In genomic region chr1:36354486-36354885, GRCh38 we compare ENCODE assay signal across 17 cellular contexts. TPM values are rescaled to one million over a fixed set of nuclear protein-coding genes. Genes with fewer than 3 reads are reported as not detected.
DNase-seq lines count a peak whose midpoint lies in the region; ATAC-seq, FAIRE-seq and TF ChIP-seq lines count a peak whose summit lies in the region.
"Had no signal": no experiment of that assay in that cellular context is flagged by ENCODE, and none has a peak within 500 bp of the region (broad histone marks: within the 10 kb centered on the region; RNA-seq: fewer than 3 reads in every experiment).

No MANE protein-coding gene starts in this region.

- CTCF ChIA-PET in PC-9 (lab: Charles Lee) = no interaction called here

- H3K14ac ChIP-seq in trophoblast cell (ENCODE audit: low read length) = no peak overlapping the region

- no peak overlapping the region for H4K91ac ChIP-seq in trophoblast cell (ENCODE audit: low read depth, low read length)

- no peak overlapping the region for H3K4ac ChIP-seq in trophoblast cell (ENCODE audit: low read depth, low read length)

- H2BK120ac ChIP-seq in trophoblast cell (ENCODE audit: insufficient read depth, low read length, poor library complexity) = no peak overlapping the region

- no peak overlapping the region for H3K18ac ChIP-seq in trophoblast cell (ENCODE audit: low read length)

- no peak overlapping the region for H2AK5ac ChIP-seq in trophoblast cell (ENCODE audit: low read length)

- H3K4me3 ChIP-seq in PC-9 = no peak overlapping the region
- H3K4me3 ChIP-seq in kidney (ENCODE audit: low read length in 2 of 2) = no peak overlapping the region
- H3K4me3 ChIP-seq in trophoblast cell (ENCODE audit: low read depth, low read length) = no peak overlapping the region

- BruUV-seq in PC-9 (replicated peaks; lab: Mats Ljungman, UMichigan) = no TSS peak

- intact Hi-C loops in PC-9 (cut with micrococcal nuclease; ENCODE audit: unreplicated experiment) = loop anchor here (10.0 kb wide), 1 partner anchor 1340 kb away; the partner anchor contains the start of gene CDCA8
- intact Hi-C loops in kidney (cut with DNase I) = no loop called here

- H3K4me2 ChIP-seq in PC-9 (no peak overlapping the region), trophoblast cell (ENCODE audit: low read length) (no peak overlapping the region)

- H4K20me1 ChIP-seq in PC-9 (ENCODE audit: insufficient read depth) = no peaks in the 10 kb centered on the region; the same call in 1 of the 2 replicates

- TF ChIP-seq CTCF in PC-9 (conservative IDR thresholded peaks at IDR 0.05) = no peak
- TF ChIP-seq CTCF in kidney (IDR thresholded peaks at IDR 0.05; ENCODE audit: borderline replicate concordance, extremely low read depth, insufficient read depth) = no peak

- H3K9me3 ChIP-seq in PC-9 (ENCODE audit: insufficient read depth, low read depth) (no peaks in the 10 kb centered on the region), kidney (ENCODE audit: control insufficient read depth in 1 of 2, low read length in 2 of 2) (no peaks in the 10 kb centered on the region), trophoblast cell (ENCODE audit: insufficient read depth, low read depth, low read length) (peaks cover 3% of the 10 kb centered on the region)

- H2AFZ ChIP-seq in PC-9 (no peak overlapping the region), trophoblast cell (ENCODE audit: insufficient read depth, low read length, poor library complexity) (no peak overlapping the region)

- H3K79me1 ChIP-seq in trophoblast cell (ENCODE audit: low read length) = peaks cover 20% of the 10 kb centered on the region

- POLR2A ChIA-PET in PC-9 (lab: Charles Lee; ENCODE audit: unreplicated experiment) = no interaction called here

- H3F3A ChIP-seq in PC-9 (ENCODE audit: insufficient read depth, low read depth) = peaks cover 54% of the 10 kb centered on the region

- peaks cover 15% of the 10 kb centered on the region for H3K36me3 ChIP-seq in PC-9 (ENCODE audit: low read depth)
- H3K36me3 ChIP-seq in kidney (ENCODE audit: control insufficient read depth in 1 of 2, insufficient read depth in 2 of 2, low read length in 2 of 2) = peaks cover 26 to 45% of the 10 kb centered on the region in 2 donors
- peaks cover 44 to 67% of the 10 kb centered on the region in 2 experiments for H3K36me3 ChIP-seq in trophoblast cell (ENCODE audit: control insufficient read depth in 1 of 2, insufficient read depth in 2 of 2, low read length in 2 of 2)

- H3K79me2 ChIP-seq in PC-9 (ENCODE audit: low read depth) = peaks cover 13% of the 10 kb centered on the region; the same call in 1 of the 2 replicates
- H3K79me2 ChIP-seq in trophoblast cell (ENCODE audit: control insufficient read depth, insufficient read depth, low read length, poor library complexity) = no peaks in the 10 kb centered on the region

- H4K8ac ChIP-seq in trophoblast cell (ENCODE audit: low read depth, low read length) = no peak overlapping the region

- H3K27me3 ChIP-seq in PC-9 (ENCODE audit: insufficient read depth, low read depth) (no peaks in the 10 kb centered on the region), trophoblast cell (ENCODE audit: insufficient read depth, low read length) (no peaks in the 10 kb centered on the region)

- H3K23ac ChIP-seq in trophoblast cell (ENCODE audit: low read length) = no peak overlapping the region

- no peak overlapping the region for H3K9ac ChIP-seq in kidney (ENCODE audit: low read length in 2 of 2)
- H3K9ac ChIP-seq in trophoblast cell (ENCODE audit: low read length) = no peak overlapping the region

- ATAC-seq in GM18517 (IDR thresholded peaks at IDR 0.05; ENCODE audit: unreplicated experiment) = no peak
- ATAC-seq: HepG2 had no signal

- no peak overlapping the region for H2BK12ac ChIP-seq in trophoblast cell (ENCODE audit: low read length)

- DNase-seq in EH (ENCODE audit: low read depth) = peak; percentile 30
- DNase-seq in PC-9 = no peak
- DNase-seq in kidney = peak; percentile 22
- peak; percentile 83 to 88 for DNase-seq in trophoblast cell
- no peak for DNase-seq in epidermal melanocyte (ENCODE audit: insufficient read length, low spot score)
- no peak for DNase-seq in activated CD8-positive, alpha-beta memory T cell treated with anti-CD3 and anti-CD28 coated beads, Interleukin-2, amount 50 U/mL, for 48 hours
- DNase-seq: CD4-positive, CD25-positive, alpha-beta regulatory T cell; COR-L47; DMS79; H7; KBM-7; NCI-H1092 treated with DMSO at 0.1 percent for 48 hours; NCI-H1436 treated with DMSO at 0.1 percent for 48 hours; NCI-H1930 had no signal

- no peak overlapping the region for H2BK5ac ChIP-seq in trophoblast cell (ENCODE audit: low read depth, low read length, poor library complexity)

- no peaks in the 10 kb centered on the region for H3K9me2 ChIP-seq in PC-9 (ENCODE audit: insufficient read depth)

- H4K12ac ChIP-seq in trophoblast cell (ENCODE audit: low read depth, low read length) = no peak overlapping the region

- H3K27ac ChIP-seq in PC-9 (peak overlapping the region; percentile 97; the same call in 1 of the 2 replicates), kidney (ENCODE audit: low read depth in 2 of 2, low read length in 2 of 2) (no peak overlapping the region), trophoblast cell (ENCODE audit: low read depth, low read length) (peak overlapping the region; percentile 13)
- H3K27ac ChIP-seq: HL-60 had no signal

- H3K4me1 ChIP-seq in PC-9 (replicated peaks; ENCODE audit: insufficient read depth) = peaks cover 61% of the 10 kb centered on the region
- H3K4me1 ChIP-seq in kidney (ENCODE audit: control insufficient read depth in 1 of 2, insufficient read depth in 1 of 2, low read depth in 1 of 2, low read length in 2 of 2) = peaks cover 10 to 20% of the 10 kb centered on the region in 2 donors
- H3K4me1 ChIP-seq in trophoblast cell (ENCODE audit: control insufficient read depth in 1 of 2, insufficient read depth in 2 of 2, low read length in 2 of 2) = peaks cover 34 to 39% of the 10 kb centered on the region in 2 experiments

- no CpG with 5 or more reads among the region's 11 CpGs for WGBS in trophoblast cell (ENCODE audit: extremely low coverage, insufficient coverage, insufficient read length)

- FAIRE-seq in kidney (lab: Jason Lieb, UNC) = no peak
- FAIRE-seq: HepG2 had no signal

RNA-seq across cellular contexts. Expression of gene EVA1B, which starts 31.0 kb away (rescaled TPM):
- 12.4 and 20.5 TPM in 2 replicates for total RNA-seq in PC-9 (2021)
- total RNA-seq in kidney = 31.8 TPM
- polyA plus RNA-seq in kidney (ENCODE audit: insufficient read depth, low read depth, low replicate concordance) = 91.8 TPM
- 35.3 and 37.7 TPM in 2 replicates for polyA plus RNA-seq in trophoblast cell (2013)

RNA-seq across cellular contexts. Expression of gene STK40, which starts 31.2 kb away (rescaled TPM):
- total RNA-seq in PC-9 (2021) (42.9 and 59.2 TPM in 2 replicates), kidney (39.2 TPM)
- polyA plus RNA-seq in kidney (ENCODE audit: insufficient read depth, low read depth, low replicate concordance) = 30.9 TPM
- polyA plus RNA-seq in trophoblast cell (2013) = 88.4 and 90.2 TPM in 2 replicates

RNA-seq across cellular contexts. Expression of gene LSM10, which starts 43.2 kb away (rescaled TPM):
- total RNA-seq in PC-9 (2021) (33.4 and 39.7 TPM in 2 replicates), kidney (29.5 TPM)
- polyA plus RNA-seq in kidney (ENCODE audit: insufficient read depth, low read depth, low replicate concordance) = 91.6 TPM
- polyA plus RNA-seq in trophoblast cell (2013) = 27.8 and 28.2 TPM in 2 replicates

RNA-seq across cellular contexts. Expression of gene SH3D21, which starts 48.3 kb away (rescaled TPM):
- 18.3 and 25.9 TPM in 2 replicates for total RNA-seq in PC-9 (2021)
- total RNA-seq in kidney = 33.4 TPM
- 5.7 TPM for polyA plus RNA-seq in kidney (ENCODE audit: insufficient read depth, low read depth, low replicate concordance)
- polyA plus RNA-seq in trophoblast cell (2013) = 14.7 and 15.0 TPM in 2 replicates

Comparison
In these comparisons a context has a peak if more than half of its experiments do, and no peak if none do; other contexts are left out.
1. DNase-seq: peak in EH (single experiment), kidney (single experiment) and trophoblast cell (2 of 2); none in PC-9 (0 of 2), epidermal melanocyte (single experiment) and activated CD8-positive, alpha-beta memory T cell treated with anti-CD3 and anti-CD28 coated beads, Interleukin-2, amount 50 U/mL, for 48 hours (single experiment).
2. H3K27ac ChIP-seq: peak in PC-9 (single experiment) and trophoblast cell (single experiment); none in kidney (0 of 2).